In the genomic region with DNA sequence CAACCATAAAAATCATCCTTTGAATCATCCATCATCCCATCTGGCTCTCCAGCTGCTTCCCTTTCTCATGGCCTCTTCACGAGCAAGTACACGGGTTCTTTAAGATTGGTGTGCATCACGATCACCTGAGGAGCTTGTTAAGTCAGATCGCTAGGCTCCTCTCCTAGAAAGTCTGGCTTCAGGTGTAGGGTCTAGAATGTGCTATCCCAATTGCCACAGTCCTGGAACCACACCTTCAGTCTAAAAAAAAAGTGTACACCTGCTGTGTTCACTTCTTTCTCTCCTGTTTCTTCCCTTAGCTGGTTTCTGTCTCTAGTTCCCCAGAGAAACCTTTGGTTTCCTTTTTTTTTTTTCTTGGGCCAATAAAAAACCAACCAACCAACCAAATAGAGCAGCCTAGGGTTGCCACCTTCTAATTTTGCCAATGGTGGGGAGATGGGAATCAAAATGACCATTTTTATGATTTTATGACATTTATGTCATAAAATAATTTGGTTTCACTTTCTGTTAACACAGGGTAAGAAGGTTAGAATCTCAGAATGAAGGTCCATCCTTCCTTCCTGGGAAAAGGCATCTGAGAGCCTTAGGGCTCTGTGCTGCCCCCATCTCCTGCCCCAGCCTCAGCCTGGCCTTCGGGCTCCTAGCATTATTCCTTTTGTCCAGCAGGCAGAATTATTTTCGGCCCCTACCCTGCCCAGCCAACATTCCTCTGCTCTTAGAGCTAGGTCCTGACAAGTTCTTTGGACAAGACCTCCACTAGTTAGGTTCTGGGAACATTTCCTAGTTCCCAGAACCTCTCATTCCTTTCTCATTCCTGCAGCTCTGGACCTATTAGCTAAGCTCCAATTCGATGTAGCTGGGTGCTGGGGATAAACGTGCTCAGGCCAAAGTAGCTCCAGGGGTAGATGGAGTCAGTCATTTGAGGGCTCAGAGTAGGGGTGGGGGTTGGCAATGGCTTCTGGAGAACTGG, we compare ENCODE assay signal across 15 cellular contexts. TPM values are rescaled to one million over a fixed set of nuclear protein-coding genes. Genes with fewer than 3 reads are reported as not detected.
DNase-seq lines count a peak whose midpoint lies in the region; ATAC-seq, FAIRE-seq and TF ChIP-seq lines count a peak whose summit lies in the region.
"Had no signal": no experiment of that assay in that cellular context is flagged by ENCODE, and none has a peak within 500 bp of the region (broad histone marks: within the 10 kb centered on the region; RNA-seq: fewer than 3 reads in every experiment).

No MANE protein-coding gene starts in this region.

- POLR2A ChIA-PET in CD4-positive, alpha-beta memory T cell (lab: Charles Lee; ENCODE audit: partially characterized antibody), result no interaction called here
- POLR2A ChIA-PET in activated CD8-positive, alpha-beta T cell treated with anti-CD3 and anti-CD28 coated beads for 36 hours (lab: Charles Lee), result interaction anchor here (1.2 kb wide), 1 partner anchor 12 kb away, joined by 7 read pairs; no protein-coding TSS in a partner anchor

- H3K27me3 Mint-ChIP-seq in CD4-positive, alpha-beta memory T cell, result peaks cover 0 to 1% of the 10 kb centered on the region in 2 donors
- H3K27me3 Mint-ChIP-seq in activated CD8-positive, alpha-beta T cell treated with anti-CD3 and anti-CD28 coated beads for 36 hours, result no peaks in the 10 kb centered on the region

- peaks cover 23% of the 10 kb centered on the region for H3K4me1 ChIP-seq in CD4-positive, alpha-beta memory T cell (ENCODE audit: insufficient read depth, low read length)
- H3K4me1 ChIP-seq in mucosa of descending colon (ENCODE audit: low read depth) (peaks cover 39% of the 10 kb centered on the region), testis (peaks cover 16% of the 10 kb centered on the region), left ventricle myocardium inferior (peaks cover 27% of the 10 kb centered on the region)
- H3K4me1 ChIP-seq: parathyroid adenoma had no signal

- CTCF ChIA-PET in CD4-positive, alpha-beta memory T cell (lab: Charles Lee; ENCODE audit: partially characterized antibody), result interaction anchor here (0.6 to 5.4 kb wide), 4 partner anchors 8 to 372 kb away, joined by 3 to 25 read pairs (median 4); no protein-coding TSS in a partner anchor
- CTCF ChIA-PET in activated CD8-positive, alpha-beta T cell treated with anti-CD3 and anti-CD28 coated beads for 36 hours (lab: Charles Lee), result interaction anchor here (0.9 to 1.6 kb wide), 3 partner anchors 11 to 141 kb away, joined by 3 to 8 read pairs (median 5); no protein-coding TSS in a partner anchor

- TF ChIP-seq CTCF in activated CD8-positive, alpha-beta T cell treated with anti-CD3 and anti-CD28 coated beads for 36 hours (IDR thresholded peaks at IDR 0.05), result no peak
- TF ChIP-seq CTCF in mucosa of descending colon (IDR thresholded peaks at IDR 0.05) (no peak), testis (IDR thresholded peaks at IDR 0.05) (no peak), left ventricle myocardium inferior (IDR thresholded peaks at IDR 0.05; ENCODE audit: borderline replicate concordance) (no peak)

- ATAC-seq in activated CD8-positive, alpha-beta T cell treated with anti-CD3 and anti-CD28 coated beads for 36 hours, result no peak
- peak; percentile 58 for ATAC-seq in mucosa of descending colon
- ATAC-seq: K562 had no signal

- 68 to 73% methylated on average over 8 of the region's 8 CpGs for WGBS in testis, 2 donors

- no peaks in the 10 kb centered on the region for H3K27me3 ChIP-seq in CD4-positive, alpha-beta memory T cell (ENCODE audit: insufficient read depth, low read length)
- H3K27me3 ChIP-seq in testis (no peaks in the 10 kb centered on the region), left ventricle myocardium inferior (ENCODE audit: low read depth) (no peaks in the 10 kb centered on the region)

- no peak overlapping the region for H3K4me3 ChIP-seq in CD4-positive, alpha-beta memory T cell (ENCODE audit: low read length in 2 of 2)
- H3K4me3 ChIP-seq in mucosa of descending colon (no peak overlapping the region), testis (no peak overlapping the region), left ventricle myocardium inferior (no peak overlapping the region)
- H3K4me3 ChIP-seq: K562, lung had no signal

- DNase-seq in CD4-positive, alpha-beta memory T cell, result no peak
- no peak for DNase-seq in GM19239 (ENCODE audit: insufficient read length, low spot score)
- DNase-seq in activated CD8-positive, alpha-beta T cell treated with anti-CD3 and anti-CD28 coated beads for 36 hours, result no peak
- DNase-seq in mucosa of descending colon, result peak; percentile 33 to 48 (median 35)
- no peak for DNase-seq in MV-4-11 (lab: John Stamatoyannopoulos, UW)
- DNase-seq in testis, result no peak
- no peak for DNase-seq in retina
- no peak for DNase-seq in left ventricle myocardium inferior
- DNase-seq: activated CD4-positive, CD25-positive, alpha-beta regulatory T cell; DMS53; NCI-H345; SHP77 had no signal

- peaks cover 24 to 40% (median 32%) of the 10 kb centered on the region in 4 donors for H3K4me1 Mint-ChIP-seq in CD4-positive, alpha-beta memory T cell
- peaks cover 34% of the 10 kb centered on the region for H3K4me1 Mint-ChIP-seq in activated CD8-positive, alpha-beta T cell treated with anti-CD3 and anti-CD28 coated beads for 36 hours (ENCODE audit: low read depth)

- no peaks in the 10 kb centered on the region for H3K36me3 ChIP-seq in CD4-positive, alpha-beta memory T cell (ENCODE audit: insufficient read depth, low read length)
- no peaks in the 10 kb centered on the region for H3K36me3 ChIP-seq in mucosa of descending colon (ENCODE audit: low read depth)
- no peaks in the 10 kb centered on the region for H3K36me3 ChIP-seq in testis (ENCODE audit: low read depth, missing control alignments)
- H3K36me3 ChIP-seq in left ventricle myocardium inferior, result no peaks in the 10 kb centered on the region

- peak overlapping the region; percentile 73 to 93 (median 86) for H3K27ac Mint-ChIP-seq in CD4-positive, alpha-beta memory T cell
- H3K27ac Mint-ChIP-seq in activated CD8-positive, alpha-beta T cell treated with anti-CD3 and anti-CD28 coated beads for 36 hours, result peak overlapping the region; percentile 59

- no peaks in the 10 kb centered on the region for H3K9me3 Mint-ChIP-seq in CD4-positive, alpha-beta memory T cell
- no peaks in the 10 kb centered on the region for H3K9me3 Mint-ChIP-seq in activated CD8-positive, alpha-beta T cell treated with anti-CD3 and anti-CD28 coated beads for 36 hours

- intact Hi-C loops in CD4-positive, alpha-beta memory T cell (cut with micrococcal nuclease), result no loop called here
- intact Hi-C loops in activated CD8-positive, alpha-beta T cell treated with anti-CD3 and anti-CD28 coated beads for 36 hours (cut with micrococcal nuclease), result loop anchor here (10.0 kb wide), 1 partner anchor 143 kb away; the partner anchor contains the start of gene PELP1
- intact Hi-C loops in mucosa of descending colon (cut with DNase I, micrococcal nuclease), result no loop called here
- intact Hi-C loops in testis (cut with DNase I; ENCODE audit: low total_unique reads), result no loop called here
- intact Hi-C loops in left ventricle myocardium inferior (cut with micrococcal nuclease), result no loop called here

- peak; percentile 80 for FAIRE-seq in GM19239 (lab: Jason Lieb, UNC)
- FAIRE-seq: K562 had no signal

- H3K9me3 ChIP-seq in CD4-positive, alpha-beta memory T cell (ENCODE audit: control insufficient read depth in 1 of 2, low read length in 2 of 2), result no peaks in the 10 kb centered on the region
- H3K9me3 ChIP-seq in mucosa of descending colon, result no peaks in the 10 kb centered on the region
- H3K9me3 ChIP-seq in testis, result no peaks in the 10 kb centered on the region
- H3K9me3 ChIP-seq in left ventricle myocardium inferior (replicated peaks), result no peaks in the 10 kb centered on the region

- H3K36me3 Mint-ChIP-seq in CD4-positive, alpha-beta memory T cell, result no peaks in the 10 kb centered on the region
- no peaks in the 10 kb centered on the region for H3K36me3 Mint-ChIP-seq in activated CD8-positive, alpha-beta T cell treated with anti-CD3 and anti-CD28 coated beads for 36 hours (ENCODE audit: low read depth)

- no peak for TF ChIP-seq POLR2A in testis (IDR thresholded peaks at IDR 0.05)

- no peak overlapping the region for H3K27ac ChIP-seq in CD4-positive, alpha-beta memory T cell (ENCODE audit: low read depth, low read length)
- H3K27ac ChIP-seq in testis (no peak overlapping the region), left ventricle myocardium inferior (replicated peaks) (no peak overlapping the region)
- H3K27ac ChIP-seq: parathyroid adenoma had no signal

- H3K4me3 Mint-ChIP-seq in CD4-positive, alpha-beta memory T cell, result peak overlapping the region; percentile 28 to 75 (median 52)
- H3K4me3 Mint-ChIP-seq in activated CD8-positive, alpha-beta T cell treated with anti-CD3 and anti-CD28 coated beads for 36 hours, result no peak overlapping the region

RNA-seq across cellular contexts. Expression of gene GGT6, which starts 1.9 kb away (rescaled TPM):
- not detected for total RNA-seq in CD4-positive, alpha-beta memory T cell
- polyA plus RNA-seq in CD4-positive, alpha-beta memory T cell, result not detected
- not detected for total RNA-seq in activated CD8-positive, alpha-beta T cell treated with anti-CD3 and anti-CD28 coated beads for 36 hours
- total RNA-seq in mucosa of descending colon (100 to 1,000 TPM in 2 of 3 donors, 10 to 100 TPM in 1; 98.0 to 219 (median 189) TPM), testis (1 to 10 TPM; 3.8 to 5.9 TPM), left ventricle myocardium inferior (not detected)
- 2.5 TPM for polyA plus RNA-seq in testis (ENCODE audit: insufficient read depth, low read depth, low replicate concordance)
- polyA plus RNA-seq: K562 had no signal

RNA-seq across cellular contexts. Expression of gene MYBBP1A, which starts 7.1 kb away (rescaled TPM):
- total RNA-seq in CD4-positive, alpha-beta memory T cell, result 10 to 100 TPM; 73.4 to 74.7 TPM
- polyA plus RNA-seq in CD4-positive, alpha-beta memory T cell, result 10 to 100 TPM; 12.5 to 35.2 TPM
- 100 to 1,000 TPM; 104 to 107 TPM for total RNA-seq in activated CD8-positive, alpha-beta T cell treated with anti-CD3 and anti-CD28 coated beads for 36 hours
- 10 to 100 TPM; 32.7 to 41.4 (median 36.7) TPM for total RNA-seq in mucosa of descending colon
- 10 to 100 TPM; 74.1 to 78.9 TPM for total RNA-seq in testis
- polyA plus RNA-seq in testis (ENCODE audit: insufficient read depth, low read depth, low replicate concordance), result 32.9 TPM
- total RNA-seq in left ventricle myocardium inferior, result 21.3 TPM

RNA-seq across cellular contexts. Expression of gene SMTNL2, which starts 22.0 kb away (rescaled TPM):
- not detected for total RNA-seq in CD4-positive, alpha-beta memory T cell
- not detected for polyA plus RNA-seq in CD4-positive, alpha-beta memory T cell
- not detected for total RNA-seq in activated CD8-positive, alpha-beta T cell treated with anti-CD3 and anti-CD28 coated beads for 36 hours
- total RNA-seq in mucosa of descending colon (1 to 10 TPM in 2 of 3 donors, under 1 TPM in 1; 0.12 to 1.5 (median 1.1) TPM), testis (1 to 10 TPM; 2.6 to 4.3 TPM), left ventricle myocardium inferior (33.4 TPM)
- 6.9 TPM for polyA plus RNA-seq in testis (ENCODE audit: insufficient read depth, low read depth, low replicate concordance)
- total RNA-seq: K562 had no signal
- polyA plus RNA-seq: K562 had no signal

Comparison
In these comparisons a context has a peak if more than half of its experiments do, and no peak if none do; other contexts are left out.
1. DNase-seq: peak in mucosa of descending colon (3 of 3); none in CD4-positive, alpha-beta memory T cell (0 of 5), GM19239 (single experiment), activated CD8-positive, alpha-beta T cell treated with anti-CD3 and anti-CD28 coated beads for 36 hours (single experiment), MV-4-11 (single experiment), testis (single experiment), retina (single experiment) and left ventricle myocardium inferior (single experiment).
2. RNA of gene GGT6, which starts 1.9 kb away (total RNA-seq): 98.0 to 219 TPM in mucosa of descending colon; 3.8 to 5.9 TPM in testis, not detected in left ventricle myocardium inferior (single experiment), not detected in CD4-positive, alpha-beta memory T cell and not detected in activated CD8-positive, alpha-beta T cell treated with anti-CD3 and anti-CD28 coated beads for 36 hours; every median in the first group is over 10 times any median in the second.